Comparison of ENCODE assay signal across 23 cellular contexts in the genomic region with DNA sequence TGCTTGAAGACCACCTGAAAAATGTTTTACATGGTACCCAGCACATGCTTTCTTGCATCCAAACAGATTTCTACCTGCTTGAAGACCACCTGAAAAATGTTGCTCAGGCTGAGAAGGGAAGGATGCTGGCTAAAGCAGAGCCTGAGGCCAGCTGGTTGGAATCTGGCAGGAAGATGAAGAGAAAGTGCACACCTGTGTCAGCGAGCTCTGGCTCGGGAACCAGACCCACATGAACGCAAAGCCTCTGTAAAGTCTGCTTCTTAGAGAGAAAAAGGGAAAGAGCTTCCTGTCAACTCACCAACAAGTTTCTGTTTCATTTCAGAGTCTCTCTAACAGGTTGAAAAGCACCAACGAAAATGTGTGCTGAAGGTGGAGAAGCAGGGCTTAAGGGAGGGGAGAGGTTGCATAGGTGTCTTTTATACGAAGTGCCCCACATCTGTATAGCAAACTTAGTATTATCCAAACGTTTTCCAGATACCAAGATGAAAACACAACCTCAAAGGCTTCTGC.
DNase-seq lines count a peak whose midpoint lies in the region; ATAC-seq, FAIRE-seq and TF ChIP-seq lines count a peak whose summit lies in the region.
"Had no signal": no experiment of that assay in that cellular context is flagged by ENCODE, and none has a peak within 500 bp of the region (broad histone marks: within the 10 kb centered on the region; RNA-seq: fewer than 3 reads in every experiment).

No MANE protein-coding gene starts in this region.

- no peaks in the 10 kb centered on the region for H3F3A ChIP-seq in GM23338 (replicated peaks; ENCODE audit: low read depth)

- ATAC-seq in GM23338 (no peak), body of pancreas (no peak), pancreas (peak; percentile 85 to 96 (median 90)), GM21576 (IDR thresholded peaks at IDR 0.05; ENCODE audit: unreplicated experiment) (no peak), HG03139 (IDR thresholded peaks at IDR 0.05; ENCODE audit: unreplicated experiment) (no peak)
- ATAC-seq: CD8-positive, alpha-beta T cell; HCT116 had no signal

- WGBS in body of pancreas, 2 donors: 17 to 21% methylated on average over 6 of the region's 6 CpGs
- WGBS in pancreas, 2 donors: 13 to 24% methylated on average over 6 of the region's 6 CpGs

- no peak overlapping the region for H3K4me2 ChIP-seq in GM23338
- H3K4me2 ChIP-seq: BLaER1 had no signal

- H3K9me2 ChIP-seq in GM23338 (ENCODE audit: insufficient read depth): peaks cover 17% of the 10 kb centered on the region

- H3K79me2 ChIP-seq in GM23338 (replicated peaks; ENCODE audit: insufficient read depth): no peaks in the 10 kb centered on the region

- no peaks in the 10 kb centered on the region for H3K27me3 ChIP-seq in GM23338 (ENCODE audit: insufficient read depth)
- H3K27me3 ChIP-seq in body of pancreas: no peaks in the 10 kb centered on the region
- H3K27me3 ChIP-seq in pancreas: no peaks in the 10 kb centered on the region
- H3K27me3 ChIP-seq: BLaER1 had no signal

- H3K27ac ChIP-seq in GM23338 (ENCODE audit: low read depth): no peak overlapping the region
- H3K27ac ChIP-seq in body of pancreas: peak overlapping the region in 1 of 4 donors; percentile 43
- peak overlapping the region in 1 of 4 donors; percentile 42 for H3K27ac ChIP-seq in pancreas
- H3K27ac ChIP-seq: 22Rv1, BLaER1, C4-2B had no signal

- H3K4me3 ChIP-seq in GM23338: no peak overlapping the region
- no peak overlapping the region for H3K4me3 ChIP-seq in body of pancreas
- H3K4me3 ChIP-seq in pancreas: peak overlapping the region in 1 of 4 donors; percentile 2
- H3K4me3 ChIP-seq: BLaER1 had no signal

- H3K27ac Mint-ChIP-seq in GM23338: no peak overlapping the region
- H3K27ac Mint-ChIP-seq: B cell; CD8-positive, alpha-beta T cell; H9 had no signal

- H3K4me3 Mint-ChIP-seq in GM23338: no peak overlapping the region
- H3K4me3 Mint-ChIP-seq: B cell; CD4-positive, CD25-positive, alpha-beta regulatory T cell; CD8-positive, alpha-beta T cell; H9 had no signal

- DNase-seq in DMS53 treated with DMSO at 0.1 percent for 48 hours (lab: John Stamatoyannopoulos, UW; ENCODE audit: unreplicated experiment) (peak; percentile 9), DMS53 (lab: John Stamatoyannopoulos, UW) (no peak), GM23338 (ENCODE audit: low spot score) (no peak), body of pancreas (peak; percentile 38 to 69 (median 60)), pancreas (peak; percentile 42 to 64 (median 47)), NCI-H2081 treated with DMSO at 0.1 percent for 48 hours (lab: John Stamatoyannopoulos, UW) (no peak)
- DNase-seq: Caco-2; CD4-positive, CD25-positive, alpha-beta regulatory T cell; CD8-positive, alpha-beta T cell; DMS153; DMS79 treated with DMSO at 0.1 percent for 48 hours; GF-D8; H9 had no signal

- H3K4me1 Mint-ChIP-seq in GM23338: peaks cover 10% of the 10 kb centered on the region
- H3K4me1 Mint-ChIP-seq: B cell; CD4-positive, CD25-positive, alpha-beta regulatory T cell had no signal

- no peaks in the 10 kb centered on the region for H3K36me3 ChIP-seq in GM23338 (ENCODE audit: insufficient read depth)
- no peaks in the 10 kb centered on the region for H3K36me3 ChIP-seq in body of pancreas (replicated peaks in 1 of 2; ENCODE audit: insufficient read depth in 1 of 2, low read depth in 2 of 2)
- H3K36me3 ChIP-seq in pancreas: no peaks in the 10 kb centered on the region
- H3K36me3 ChIP-seq: BLaER1 had no signal

- H2AFZ ChIP-seq in GM23338: peak overlapping the region; percentile 68

- H3K27me3 Mint-ChIP-seq in GM23338 (ENCODE audit: insufficient read depth, low read depth, poor library complexity): peaks cover 2% of the 10 kb centered on the region
- H3K27me3 Mint-ChIP-seq: B cell had no signal

- H3K4me1 ChIP-seq in GM23338 (ENCODE audit: insufficient read depth) (no peaks in the 10 kb centered on the region), body of pancreas (no peaks in the 10 kb centered on the region), pancreas (peaks cover 0 to 5% (median 0%) of the 10 kb centered on the region in 3 donors)
- H3K4me1 ChIP-seq: BLaER1, Caco-2 had no signal

- intact Hi-C loops in body of pancreas (cut with DNase I): no loop called here
- intact Hi-C loops in pancreas (cut with DNase I): no loop called here

- H3K9me3 ChIP-seq in body of pancreas (no peaks in the 10 kb centered on the region), pancreas (no peaks in the 10 kb centered on the region)
- H3K9me3 ChIP-seq: BLaER1, Caco-2 had no signal

- no peaks in the 10 kb centered on the region for H3K9me3 Mint-ChIP-seq in GM23338
- H3K9me3 Mint-ChIP-seq: H9 had no signal

- no peaks in the 10 kb centered on the region for H4K20me1 ChIP-seq in GM23338 (replicated peaks; ENCODE audit: insufficient read depth)
- H4K20me1 ChIP-seq: BLaER1 had no signal

- TF ChIP-seq POLR2A in body of pancreas (IDR thresholded peaks at IDR 0.05): no peak

- no peak for FAIRE-seq in pancreas (lab: Jason Lieb, UNC)
- FAIRE-seq: A204.1, GM12891, GM18507 had no signal

- no peak for TF ChIP-seq CTCF in GM23338 (conservative IDR thresholded peaks at IDR 0.05; ENCODE audit: low read depth in 2 of 2)
- no peak for TF ChIP-seq CTCF in body of pancreas (IDR thresholded peaks at IDR 0.05)
- TF ChIP-seq CTCF in pancreas (IDR thresholded peaks at IDR 0.05): no peak

- H3K36me3 Mint-ChIP-seq in GM23338 (ENCODE audit: low read depth): no peaks in the 10 kb centered on the region
- H3K36me3 Mint-ChIP-seq: CD4-positive, CD25-positive, alpha-beta regulatory T cell; CD8-positive, alpha-beta T cell had no signal

TF ChIP-seq in GM23338, 12 proteins besides CTCF, POLR2A, EP300 and RAD21:
- no peak for TF ChIP-seq CREB1 (CRISPR knock-in tag; IDR thresholded peaks at IDR 0.05; ENCODE audit: low read depth)
- no peak for TF ChIP-seq ZNF114 (CRISPR knock-in tag; IDR thresholded peaks at IDR 0.05)

Comparison
In these comparisons a context has a peak if more than half of its experiments do, and no peak if none do; other contexts are left out.
1. DNase-seq: peak in DMS53 treated with DMSO at 0.1 percent for 48 hours (single experiment), body of pancreas (4 of 4) and pancreas (6 of 6); none in DMS53 (single experiment), GM23338 (single experiment) and NCI-H2081 treated with DMSO at 0.1 percent for 48 hours (single experiment).
2. ATAC-seq: peak in pancreas (4 of 4); none in GM23338 (single experiment), body of pancreas (single experiment), GM21576 (single experiment) and HG03139 (single experiment).